Comparison of ENCODE assay signal across 1 cellular context in genomic region chr10:74032900-74033655, GRCh38.
TF ChIP-seq lines count a peak whose summit lies in the region.

No MANE protein-coding gene starts in this region.

TF ChIP-seq in WTC11, 78 proteins besides CTCF, POLR2A, EP300 and RAD21 (continued from another document):
- TF ChIP-seq ZNF512 (CRISPR knock-in tag; IDR thresholded peaks at IDR 0.05; ENCODE audit: borderline replicate concordance) (no peak), JAZF1 (CRISPR knock-in tag; IDR thresholded peaks at IDR 0.05) (no peak), ERG (CRISPR knock-in tag; IDR thresholded peaks at IDR 0.05) (no peak), EMX1 (CRISPR knock-in tag; IDR thresholded peaks at IDR 0.05) (no peak), CREM (CRISPR knock-in tag; IDR thresholded peaks at IDR 0.05) (no peak), CDX4 (CRISPR knock-in tag; IDR thresholded peaks at IDR 0.05; ENCODE audit: borderline replicate concordance) (no peak)
